ENCODE assay signal across 22 cellular contexts in the genomic region with DNA sequence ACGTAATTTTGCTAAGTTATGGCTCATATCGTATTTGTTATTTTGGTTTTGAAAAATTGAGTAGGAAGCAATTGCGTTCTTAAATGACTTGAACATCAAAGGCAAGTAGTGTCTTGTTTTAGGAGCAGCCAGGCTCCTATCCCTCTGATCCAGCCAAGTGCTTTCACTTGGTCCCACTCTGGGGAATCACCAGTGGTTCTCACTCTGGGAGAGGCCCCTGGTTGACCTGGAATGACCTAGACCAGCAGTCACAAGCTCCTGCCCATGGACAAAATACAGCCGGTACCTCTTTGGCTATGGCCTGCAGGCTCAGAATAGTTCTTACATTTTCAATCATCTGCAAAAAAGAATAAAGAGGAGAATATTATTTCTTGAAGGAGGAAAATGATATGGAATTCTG.
DNase-seq lines count a peak whose midpoint lies in the region; ATAC-seq and TF ChIP-seq lines count a peak whose summit lies in the region.
"Had no signal": no experiment of that assay in that cellular context is flagged by ENCODE, and none has a peak within 500 bp of the region (broad histone marks: within the 10 kb centered on the region; RNA-seq: fewer than 3 reads in every experiment).

No MANE protein-coding gene starts in this region.

- TF ChIP-seq POLR2A in thyroid gland (IDR thresholded peaks at IDR 0.05): no peak

- WGBS in thyroid gland, 2 donors: 50 to 67% methylated on average over 4 of the region's 4 CpGs

- H3K4me1 ChIP-seq in thyroid gland: peaks cover 26 to 34% of the 10 kb centered on the region in 2 donors

- H3K27me3 ChIP-seq in thyroid gland: no peaks in the 10 kb centered on the region
- H3K27me3 ChIP-seq: BLaER1 treated with 17β-estradiol and CSF1 and Interleukin-3, amounts not matched to agents 10 nM and 100 nM had no signal

- no peaks in the 10 kb centered on the region for H3K9me3 ChIP-seq in thyroid gland
- H3K9me3 ChIP-seq: BLaER1 treated with 17β-estradiol and CSF1 and Interleukin-3, amounts not matched to agents 10 nM and 100 nM; Caco-2 had no signal

- no peak for TF ChIP-seq CTCF in fibroblast of villous mesenchyme (IDR thresholded peaks at IDR 0.05; ENCODE audit: insufficient read depth, low read depth, low read length)
- no peak for TF ChIP-seq CTCF in thyroid gland (IDR thresholded peaks at IDR 0.05)

- DNase-seq in DMS 273 (lab: John Stamatoyannopoulos, UW; ENCODE audit: unreplicated experiment) (peak; percentile 5), DMS 273 treated with DMSO at 0.1 percent for 48 hours (lab: John Stamatoyannopoulos, UW) (no peak), fibroblast of villous mesenchyme (ENCODE audit: low read depth) (peak; percentile 44), left ventricle myocardium superior (no peak), thyroid gland (peak; percentile 57 to 66), cerebellum (ENCODE audit: low spot score) (no peak)
- DNase-seq in activated CD4-positive, CD25-positive, alpha-beta regulatory T cell treated with anti-CD3 and anti-CD28 coated beads, Interleukin-2, amount 50 U/mL, for 72 hours: no peak
- DNase-seq: ACHN; Caco-2; CD4-positive, alpha-beta memory T cell; DMS153; Karpas-422; NCI-H1694; NCI-H2081 treated with DMSO at 0.1 percent for 48 hours; NCI-H446; NCI-H526; OCI-M1; SHP77 had no signal

- ATAC-seq in left ventricle myocardium superior (peak; percentile 94), GM18519 (IDR thresholded peaks at IDR 0.05; ENCODE audit: low FRiP score, unreplicated experiment) (no peak)
- ATAC-seq: HCT116 had no signal

- H3K27ac ChIP-seq in thyroid gland: peak overlapping the region in 1 of 3 donors; percentile 51
- H3K27ac ChIP-seq: 22Rv1; BLaER1 treated with 17β-estradiol and CSF1 and Interleukin-3, amounts not matched to agents 10 nM and 100 nM had no signal

- intact Hi-C loops in left ventricle myocardium superior (cut with micrococcal nuclease): loop anchor here (5.0 kb wide), 1 partner anchor 110 kb away; no protein-coding TSS in a partner anchor
- intact Hi-C loops in thyroid gland (cut with DNase I): loop anchor here (10.0 kb wide), 1 partner anchor 113 kb away; no protein-coding TSS in a partner anchor

- H3K36me3 ChIP-seq in thyroid gland: no peaks in the 10 kb centered on the region
- H3K36me3 ChIP-seq: BLaER1 treated with 17β-estradiol and CSF1 and Interleukin-3, amounts not matched to agents 10 nM and 100 nM had no signal

- H3K4me3 ChIP-seq in fibroblast of villous mesenchyme (ENCODE audit: low read depth, low read length) (no peak overlapping the region), thyroid gland (replicated peaks in 1 of 3) (no peak overlapping the region)
- H3K4me3 ChIP-seq: BLaER1 treated with 17β-estradiol and CSF1 and Interleukin-3, amounts not matched to agents 10 nM and 100 nM had no signal

Comparison
In these comparisons a context has a peak if more than half of its experiments do, and no peak if none do; other contexts are left out.
1. DNase-seq: peak in DMS 273 (single experiment), fibroblast of villous mesenchyme (single experiment) and thyroid gland (2 of 2); none in DMS 273 treated with DMSO at 0.1 percent for 48 hours (single experiment), left ventricle myocardium superior (single experiment), cerebellum (single experiment) and activated CD4-positive, CD25-positive, alpha-beta regulatory T cell treated with anti-CD3 and anti-CD28 coated beads, Interleukin-2, amount 50 U/mL, for 72 hours (single experiment).